In genomic region chr3:192827208-192827607, GRCh38 we compare ENCODE assay signal across 1 cellular context.
TF ChIP-seq lines count a peak whose summit lies in the region.

No MANE protein-coding gene starts in this region.

TF ChIP-seq in GM23338, 12 proteins besides CTCF, POLR2A, EP300 and RAD21 (continued from another document):
- no peak for TF ChIP-seq ZNF462 (CRISPR knock-in tag; IDR thresholded peaks at IDR 0.05)
- TF ChIP-seq ZNF331 (CRISPR knock-in tag; IDR thresholded peaks at IDR 0.05; ENCODE audit: low read depth), result no peak
- TF ChIP-seq JUNB (IDR thresholded peaks at IDR 0.05; ENCODE audit: unreplicated experiment), result no peak
- no peak for TF ChIP-seq POLR2AphosphoS5 (IDR thresholded peaks at IDR 0.05; ENCODE audit: low read depth)
- TF ChIP-seq REST (IDR thresholded peaks at IDR 0.05; ENCODE audit: unreplicated experiment), result no peak
- TF ChIP-seq CREB1 (CRISPR knock-in tag; IDR thresholded peaks at IDR 0.05; ENCODE audit: low read depth), result no peak
- no peak for TF ChIP-seq EZH2 (IDR thresholded peaks at IDR 0.05; ENCODE audit: low read depth, unreplicated experiment)
